ENCODE assay signal across 8 cellular contexts in genomic region chr9:132670359-132670815, GRCh38. TPM values are rescaled to one million over a fixed set of nuclear protein-coding genes. Genes with fewer than 3 reads are reported as not detected.
A peak's percentile ranks its signal among the peaks of the same experiment; 100 is the strongest.
DNase-seq lines count a peak whose midpoint lies in the region; TF ChIP-seq lines count a peak whose summit lies in the region.

Gene GTF3C4 (plus strand): TSS chr9:132670464. CDS start chr9:132670599, 135 bp downstream.

- in situ Hi-C loops in G401 (cut with HindIII; ENCODE audit: low sequenced_read_pairs): no loop called here

- peak within 1 kb of the TSS; percentile 98 for H3K9ac ChIP-seq in rectal smooth muscle tissue (ENCODE audit: low read length)

- peak; percentile 82 for DNase-seq in G401 (ENCODE audit: low spot score)
- peak; percentile 40 for DNase-seq in GOT3 (lab: John Stamatoyannopoulos, UW)
- peak; percentile 77 for DNase-seq in LoVo (ENCODE audit: low spot score)
- DNase-seq in T follicular helper cell (ENCODE audit: low read depth): peak; percentile 81
- peak; percentile 70 for DNase-seq in amniotic epithelial cell (ENCODE audit: low read depth)
- peak; percentile 90 for DNase-seq in right atrium auricular region (ENCODE audit: low spot score)
- DNase-seq in vagina (ENCODE audit: extremely low spot score in 2 of 2): no peak

- peak within 1 kb of the TSS; percentile 93 to 96 for H3K4me3 ChIP-seq in right atrium auricular region
- H3K4me3 ChIP-seq in rectal smooth muscle tissue (ENCODE audit: low read length): peak within 1 kb of the TSS; percentile 99
- peak within 1 kb of the TSS; percentile 89 to 98 for H3K4me3 ChIP-seq in vagina

- H3K4me1 ChIP-seq in right atrium auricular region (peaks cover 0 to 34% of the 10 kb centered on the region in 2 donors), rectal smooth muscle tissue (ENCODE audit: control insufficient read depth, insufficient read depth, low read length) (peaks cover 4% of the 10 kb centered on the region), vagina (peaks cover 52% of the 10 kb centered on the region)

- intact Hi-C loops in vagina (cut with DNase I): loop anchor here (10.0 kb wide), 1 partner anchor 204 kb away; the partner anchor contains the start of genes AK8 and SPACA9

- H3K9me3 ChIP-seq in right atrium auricular region (no peaks in the 10 kb centered on the region), vagina (no peaks in the 10 kb centered on the region)

- TF ChIP-seq CTCF in right atrium auricular region (IDR thresholded peaks at IDR 0.05): no peak
- TF ChIP-seq CTCF in vagina (IDR thresholded peaks at IDR 0.05): peak in 1 of 3 experiments; percentile 5

- no peaks in the 10 kb centered on the region for H3K27me3 ChIP-seq in right atrium auricular region
- no peaks in the 10 kb centered on the region for H3K27me3 ChIP-seq in rectal smooth muscle tissue (ENCODE audit: control insufficient read depth, insufficient read depth, low read length)
- H3K27me3 ChIP-seq in vagina: no peaks in the 10 kb centered on the region

- peaks cover 5% of the 10 kb centered on the region for H3K36me3 ChIP-seq in right atrium auricular region
- H3K36me3 ChIP-seq in rectal smooth muscle tissue (ENCODE audit: control insufficient read depth, insufficient read depth, low read length): peaks cover 2% of the 10 kb centered on the region
- no peaks in the 10 kb centered on the region for H3K36me3 ChIP-seq in vagina

- TF ChIP-seq POLR2A in vagina (IDR thresholded peaks at IDR 0.05): no peak

- peak within 1 kb of the TSS; percentile 95 to 97 for H3K27ac ChIP-seq in right atrium auricular region
- H3K27ac ChIP-seq in rectal smooth muscle tissue (ENCODE audit: low read depth, low read length): peak within 1 kb of the TSS; percentile 97
- peak within 1 kb of the TSS; percentile 96 for H3K27ac ChIP-seq in vagina

RNA-seq across cellular contexts. Expression of gene GTF3C4, which starts in this region (rescaled TPM):
- total RNA-seq in G401 (2014; rRNA removed; shearing (Covaris generic)): 21.2 and 24.5 TPM in 2 replicates
- total RNA-seq in right atrium auricular region (1 to 10 TPM; 8.6 to 9.1 TPM), vagina (8.8 TPM)

Comparison
In these comparisons a context has a peak if more than half of its experiments do, and no peak if none do; other contexts are left out.
1. DNase-seq: peak in G401 (single experiment), GOT3 (single experiment), LoVo (single experiment), T follicular helper cell (single experiment), amniotic epithelial cell (single experiment) and right atrium auricular region (single experiment); none in vagina (0 of 2).
2. Peak in every context shown above with its lines, with median percentiles within 50 percentile points of each other: H3K27ac ChIP-seq and H3K4me3 ChIP-seq.